In genomic region chr7:142853739-142854504, GRCh38 we compare ENCODE assay signal across 8 cellular contexts. TPM values are rescaled to one million over a fixed set of nuclear protein-coding genes. Genes with fewer than 3 reads are reported as not detected.
DNase-seq lines count a peak whose midpoint lies in the region; ATAC-seq and TF ChIP-seq lines count a peak whose summit lies in the region.

No MANE protein-coding gene starts in this region.

- H3K79me2 ChIP-seq in DOHH2 (ENCODE audit: control insufficient read depth, low read length): no peaks in the 10 kb centered on the region
- H3K79me2 ChIP-seq in parathyroid adenoma: no peaks in the 10 kb centered on the region

- H3K27ac Mint-ChIP-seq in activated naive CD4-positive, alpha-beta T cell treated with anti-CD3 and anti-CD28 coated beads, Interleukin-2, amount 50 U/mL, for 72 hours: peak overlapping the region; percentile 91 to 92

- no peaks in the 10 kb centered on the region for H3K9me3 Mint-ChIP-seq in activated naive CD4-positive, alpha-beta T cell treated with anti-CD3 and anti-CD28 coated beads, Interleukin-2, amount 50 U/mL, for 72 hours

- intact Hi-C loops in Right ventricle myocardium superior (cut with DNase I): loop anchor here (10.0 kb wide), 2 partner anchors 151 to 361 kb away; no protein-coding TSS in a partner anchor
- intact Hi-C loops in upper lobe of right lung (cut with DNase I): loop anchor here (10.0 kb wide), 1 partner anchor 151 kb away; no protein-coding TSS in a partner anchor

- H3K4me1 ChIP-seq in DOHH2 (ENCODE audit: control insufficient read depth, low read length) (peaks cover 29% of the 10 kb centered on the region), parathyroid adenoma (peaks cover 12% of the 10 kb centered on the region), upper lobe of right lung (peaks cover 11% of the 10 kb centered on the region)

- no peaks in the 10 kb centered on the region for H3K9me2 ChIP-seq in DOHH2 (replicated peaks; ENCODE audit: control insufficient read depth, low read length)

- H3K36me3 ChIP-seq in DOHH2 (ENCODE audit: control insufficient read depth, low read length): no peaks in the 10 kb centered on the region
- no peaks in the 10 kb centered on the region for H3K36me3 ChIP-seq in parathyroid adenoma (ENCODE audit: control insufficient read depth, insufficient read depth, low read length)
- H3K36me3 ChIP-seq in upper lobe of right lung: no peaks in the 10 kb centered on the region

- H3K9me3 ChIP-seq in DOHH2 (ENCODE audit: control insufficient read depth, insufficient read depth, low read length) (no peaks in the 10 kb centered on the region), parathyroid adenoma (ENCODE audit: control insufficient read depth, low read length) (no peaks in the 10 kb centered on the region), upper lobe of right lung (no peaks in the 10 kb centered on the region)

- no peaks in the 10 kb centered on the region for H4K20me1 ChIP-seq in DOHH2 (ENCODE audit: control insufficient read depth, insufficient read depth, low read depth, low read length)

- ATAC-seq in GM21447 (IDR thresholded peaks at IDR 0.05; ENCODE audit: unreplicated experiment) (peak; percentile 81), Right ventricle myocardium superior (ENCODE audit: poor library complexity) (peak; percentile 83), upper lobe of right lung (peak; percentile 88)
- ATAC-seq in activated naive CD4-positive, alpha-beta T cell treated with anti-CD3 and anti-CD28 coated beads, Interleukin-2, amount 50 U/mL, for 72 hours: peak; percentile 81 to 82

- DNase-seq in HUDEP-2 (lab: John Stamatoyannopoulos, UW; ENCODE audit: unreplicated experiment in 76 of 76): peak in 72 of 76 experiments; percentile 7 to 86 (median 68)
- peak; percentile 62 for DNase-seq in SK-N-DZ (ENCODE audit: low spot score)
- peak; percentile 69 to 76 for DNase-seq in activated naive CD4-positive, alpha-beta T cell treated with anti-CD3 and anti-CD28 coated beads, Interleukin-2, amount 50 U/mL, for 72 hours (ENCODE audit: low spot score in 2 of 2)
- peak; percentile 78 for DNase-seq in Right ventricle myocardium superior
- peak; percentile 87 for DNase-seq in upper lobe of right lung

- H3K27me3 ChIP-seq in DOHH2 (ENCODE audit: control insufficient read depth, low read length) (peaks cover 28% of the 10 kb centered on the region), parathyroid adenoma (ENCODE audit: control insufficient read depth, insufficient read depth, low read length) (no peaks in the 10 kb centered on the region), upper lobe of right lung (no peaks in the 10 kb centered on the region)

- H3K4me2 ChIP-seq in DOHH2 (ENCODE audit: low read length) (peak overlapping the region; percentile 89), parathyroid adenoma (ENCODE audit: low read length) (peak overlapping the region; percentile 100)

- H3K4me3 ChIP-seq in DOHH2 (ENCODE audit: low read length): peak overlapping the region; percentile 96
- H3K4me3 ChIP-seq in parathyroid adenoma (ENCODE audit: low read depth, low read length): peak overlapping the region; percentile 79
- peak overlapping the region; percentile 71 for H3K4me3 ChIP-seq in upper lobe of right lung

- H3K36me3 Mint-ChIP-seq in activated naive CD4-positive, alpha-beta T cell treated with anti-CD3 and anti-CD28 coated beads, Interleukin-2, amount 50 U/mL, for 72 hours: peaks cover 0 to 8% of the 10 kb centered on the region in 2 donors

- peaks cover 7% of the 10 kb centered on the region for H3F3A ChIP-seq in DOHH2 (ENCODE audit: control insufficient read depth, insufficient read depth)

- TF ChIP-seq CTCF in DOHH2 (IDR thresholded peaks at IDR 0.05; ENCODE audit: low read depth, low read length, poor library complexity, severe bottlenecking) (peak; percentile 97), parathyroid adenoma (IDR thresholded peaks at IDR 0.05) (peak; percentile 86), upper lobe of right lung (IDR thresholded peaks at IDR 0.05) (peak; percentile 78)

- no peak overlapping the region for H3K9ac ChIP-seq in parathyroid adenoma

- H2AFZ ChIP-seq in parathyroid adenoma: peak overlapping the region; percentile 99

- H3K27ac ChIP-seq in DOHH2 (ENCODE audit: low read depth, low read length): peak overlapping the region; percentile 71
- peak overlapping the region; percentile 59 for H3K27ac ChIP-seq in parathyroid adenoma
- peak overlapping the region; percentile 63 for H3K27ac ChIP-seq in upper lobe of right lung

RNA-seq across cellular contexts. Expression of gene EPHB6, which starts 1.0 kb away (rescaled TPM):
- 0.05 and 0.17 TPM in 2 replicates for polyA plus RNA-seq in SK-N-DZ (2014; cell fraction: cytosol; rRNA removed)
- 0.09 and 0.41 TPM in 2 replicates for polyA plus RNA-seq in SK-N-DZ (2014; cell fraction: nucleus; rRNA removed)
- total RNA-seq in activated naive CD4-positive, alpha-beta T cell treated with anti-CD3 and anti-CD28 coated beads, Interleukin-2, amount 50 U/mL, for 72 hours: 10 to 100 TPM; 16.0 to 32.8 TPM
- total RNA-seq in Right ventricle myocardium superior (2.6 TPM), upper lobe of right lung (12.8 TPM)

RNA-seq across cellular contexts. Expression of gene TRPV6, which starts 31.6 kb away (rescaled TPM):
- not detected in 2 replicates for polyA plus RNA-seq in SK-N-DZ (2014; cell fraction: cytosol; rRNA removed)
- not detected in 2 replicates for polyA plus RNA-seq in SK-N-DZ (2014; cell fraction: nucleus; rRNA removed)
- total RNA-seq in activated naive CD4-positive, alpha-beta T cell treated with anti-CD3 and anti-CD28 coated beads, Interleukin-2, amount 50 U/mL, for 72 hours: under 1 TPM in 1 of 2 donors, not detected in 1; 0.09 TPM
- total RNA-seq in Right ventricle myocardium superior (not detected), upper lobe of right lung (0.38 TPM)

Comparison
In these comparisons a context has a peak if more than half of its experiments do, and no peak if none do; other contexts are left out.
1. Peak in every context shown above with its lines: DNase-seq, ATAC-seq, H3K4me3 ChIP-seq and H3K27ac ChIP-seq.